ENCODE assay signal across 1 cellular context in the genomic region with DNA sequence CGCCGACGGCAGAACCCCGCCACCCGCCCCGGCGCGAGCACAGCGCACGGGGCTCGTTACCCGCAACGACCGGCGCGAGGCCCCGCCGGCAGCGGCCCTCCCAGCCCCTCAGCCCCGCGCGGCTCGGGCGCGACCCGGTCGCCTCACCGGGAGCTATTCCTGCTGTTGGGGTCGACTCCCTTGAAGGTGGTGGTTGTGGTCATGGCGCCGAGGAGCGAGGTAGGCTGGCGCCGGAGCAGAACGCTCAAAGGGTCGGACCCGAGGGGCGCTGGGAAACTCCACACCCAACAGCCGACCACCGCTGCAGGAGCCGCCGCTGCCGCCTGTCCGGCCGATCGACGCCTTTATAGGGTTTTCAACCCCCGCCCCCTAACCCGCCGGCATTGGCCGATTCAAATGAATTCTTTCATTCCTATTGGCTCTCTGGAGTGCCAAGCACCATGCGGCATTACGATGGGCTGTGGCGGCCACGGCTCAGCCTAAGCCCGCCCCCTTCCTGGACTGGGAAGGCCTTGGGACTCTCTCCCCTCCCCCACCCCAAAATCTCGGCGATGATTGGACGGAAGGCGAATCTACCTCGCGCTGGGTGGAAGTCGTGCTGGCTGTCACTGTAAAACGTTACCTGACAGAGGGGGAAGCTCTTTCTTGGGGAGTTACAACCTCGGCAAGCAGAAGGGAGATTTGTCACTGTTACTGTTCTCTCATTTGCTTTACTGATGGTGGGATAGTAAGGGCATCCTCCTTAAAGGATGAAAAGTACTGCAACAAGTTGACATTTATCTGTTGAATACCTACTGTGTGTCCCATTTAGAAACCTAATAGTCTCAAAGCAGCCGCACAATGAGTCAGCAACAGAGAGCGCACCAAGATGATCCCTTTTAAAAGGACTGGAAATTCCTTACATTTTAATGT.
A peak's percentile ranks its signal among the peaks of the same experiment; 100 is the strongest.
TF ChIP-seq lines count a peak whose summit lies in the region.

Gene JPT1, minus strand, starts transcription at position 318 of the 912 bp plus-strand sequence. Its CDS starts 115 bp downstream, at position 203.

TF ChIP-seq in WTC11, 78 proteins besides CTCF, POLR2A, EP300 and RAD21 (continued from another document and continues in another):
- TF ChIP-seq, protein P1, sequence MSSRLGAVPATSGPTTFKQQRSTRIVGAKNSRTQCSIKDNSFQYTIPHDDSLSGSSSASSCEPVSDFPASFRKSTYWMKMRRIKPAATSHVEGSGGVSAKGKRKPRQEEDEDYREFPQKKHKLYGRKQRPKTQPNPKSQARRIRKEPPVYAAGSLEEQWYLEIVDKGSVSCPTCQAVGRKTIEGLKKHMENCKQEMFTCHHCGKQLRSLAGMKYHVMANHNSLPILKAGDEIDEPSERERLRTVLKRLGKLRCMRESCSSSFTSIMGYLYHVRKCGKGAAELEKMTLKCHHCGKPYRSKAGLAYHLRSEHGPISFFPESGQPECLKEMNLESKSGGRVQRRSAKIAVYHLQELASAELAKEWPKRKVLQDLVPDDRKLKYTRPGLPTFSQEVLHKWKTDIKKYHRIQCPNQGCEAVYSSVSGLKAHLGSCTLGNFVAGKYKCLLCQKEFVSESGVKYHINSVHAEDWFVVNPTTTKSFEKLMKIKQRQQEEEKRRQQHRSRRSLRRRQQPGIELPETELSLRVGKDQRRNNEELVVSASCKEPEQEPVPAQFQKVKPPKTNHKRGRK (CRISPR knock-in tag; IDR thresholded peaks at IDR 0.05; ENCODE audit: borderline replicate concordance): no peak
- no peak for TF ChIP-seq JAZF1 (CRISPR knock-in tag; IDR thresholded peaks at IDR 0.05)
- no peak for TF ChIP-seq PRRX2 (CRISPR knock-in tag; IDR thresholded peaks at IDR 0.05)
- peak; percentile 71; the same call in 1 of the 2 replicates for TF ChIP-seq ESRRA (CRISPR knock-in tag; IDR thresholded peaks at IDR 0.05; ENCODE audit: borderline replicate concordance)
- TF ChIP-seq NR1H2 (CRISPR knock-in tag; IDR thresholded peaks at IDR 0.05): no peak
- 0 out of 2 replicates have a peak, but pooled peaks have one; percentile 20 for TF ChIP-seq ZBTB43 (CRISPR knock-in tag; IDR thresholded peaks at IDR 0.05)
- no peak for TF ChIP-seq ZNF396 (CRISPR knock-in tag; IDR thresholded peaks at IDR 0.05; ENCODE audit: borderline replicate concordance)
- peak; percentile 87; the same call in 1 of the 2 replicates for TF ChIP-seq ZNF416 (CRISPR knock-in tag; IDR thresholded peaks at IDR 0.05)
- TF ChIP-seq, protein P2, sequence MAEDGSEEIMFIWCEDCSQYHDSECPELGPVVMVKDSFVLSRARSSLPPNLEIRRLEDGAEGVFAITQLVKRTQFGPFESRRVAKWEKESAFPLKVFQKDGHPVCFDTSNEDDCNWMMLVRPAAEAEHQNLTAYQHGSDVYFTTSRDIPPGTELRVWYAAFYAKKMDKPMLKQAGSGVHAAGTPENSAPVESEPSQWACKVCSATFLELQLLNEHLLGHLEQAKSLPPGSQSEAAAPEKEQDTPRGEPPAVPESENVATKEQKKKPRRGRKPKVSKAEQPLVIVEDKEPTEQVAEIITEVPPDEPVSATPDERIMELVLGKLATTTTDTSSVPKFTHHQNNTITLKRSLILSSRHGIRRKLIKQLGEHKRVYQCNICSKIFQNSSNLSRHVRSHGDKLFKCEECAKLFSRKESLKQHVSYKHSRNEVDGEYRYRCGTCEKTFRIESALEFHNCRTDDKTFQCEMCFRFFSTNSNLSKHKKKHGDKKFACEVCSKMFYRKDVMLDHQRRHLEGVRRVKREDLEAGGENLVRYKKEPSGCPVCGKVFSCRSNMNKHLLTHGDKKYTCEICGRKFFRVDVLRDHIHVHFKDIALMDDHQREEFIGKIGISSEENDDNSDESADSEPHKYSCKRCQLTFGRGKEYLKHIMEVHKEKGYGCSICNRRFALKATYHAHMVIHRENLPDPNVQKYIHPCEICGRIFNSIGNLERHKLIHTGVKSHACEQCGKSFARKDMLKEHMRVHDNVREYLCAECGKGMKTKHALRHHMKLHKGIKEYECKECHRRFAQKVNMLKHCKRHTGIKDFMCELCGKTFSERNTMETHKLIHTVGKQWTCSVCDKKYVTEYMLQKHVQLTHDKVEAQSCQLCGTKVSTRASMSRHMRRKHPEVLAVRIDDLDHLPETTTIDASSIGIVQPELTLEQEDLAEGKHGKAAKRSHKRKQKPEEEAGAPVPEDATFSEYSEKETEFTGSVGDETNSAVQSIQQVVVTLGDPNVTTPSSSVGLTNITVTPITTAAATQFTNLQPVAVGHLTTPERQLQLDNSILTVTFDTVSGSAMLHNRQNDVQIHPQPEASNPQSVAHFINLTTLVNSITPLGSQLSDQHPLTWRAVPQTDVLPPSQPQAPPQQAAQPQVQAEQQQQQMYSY (CRISPR knock-in tag; IDR thresholded peaks at IDR 0.05): no peak
- TF ChIP-seq ATF3 (CRISPR knock-in tag; conservative IDR thresholded peaks at IDR 0.05): no peak
- TF ChIP-seq ATF1 (CRISPR knock-in tag; IDR thresholded peaks at IDR 0.05): no peak
- no peak for TF ChIP-seq ZNF232 (CRISPR knock-in tag; IDR thresholded peaks at IDR 0.05)
- no peak for TF ChIP-seq IRF2 (CRISPR knock-in tag; IDR thresholded peaks at IDR 0.05; ENCODE audit: borderline replicate concordance, low read depth)
- TF ChIP-seq TCF7 (CRISPR knock-in tag; IDR thresholded peaks at IDR 0.05; ENCODE audit: low read depth): no peak
- no peak for TF ChIP-seq SOX15 (CRISPR knock-in tag; IDR thresholded peaks at IDR 0.05)
- TF ChIP-seq ARID4B (CRISPR knock-in tag; IDR thresholded peaks at IDR 0.05; ENCODE audit: borderline replicate concordance): peak; percentile 80
- peak; percentile 34; the same call in 1 of the 2 replicates for TF ChIP-seq ZNF317 (CRISPR knock-in tag; IDR thresholded peaks at IDR 0.05; ENCODE audit: borderline replicate concordance, low read depth)
- TF ChIP-seq, protein P3, sequence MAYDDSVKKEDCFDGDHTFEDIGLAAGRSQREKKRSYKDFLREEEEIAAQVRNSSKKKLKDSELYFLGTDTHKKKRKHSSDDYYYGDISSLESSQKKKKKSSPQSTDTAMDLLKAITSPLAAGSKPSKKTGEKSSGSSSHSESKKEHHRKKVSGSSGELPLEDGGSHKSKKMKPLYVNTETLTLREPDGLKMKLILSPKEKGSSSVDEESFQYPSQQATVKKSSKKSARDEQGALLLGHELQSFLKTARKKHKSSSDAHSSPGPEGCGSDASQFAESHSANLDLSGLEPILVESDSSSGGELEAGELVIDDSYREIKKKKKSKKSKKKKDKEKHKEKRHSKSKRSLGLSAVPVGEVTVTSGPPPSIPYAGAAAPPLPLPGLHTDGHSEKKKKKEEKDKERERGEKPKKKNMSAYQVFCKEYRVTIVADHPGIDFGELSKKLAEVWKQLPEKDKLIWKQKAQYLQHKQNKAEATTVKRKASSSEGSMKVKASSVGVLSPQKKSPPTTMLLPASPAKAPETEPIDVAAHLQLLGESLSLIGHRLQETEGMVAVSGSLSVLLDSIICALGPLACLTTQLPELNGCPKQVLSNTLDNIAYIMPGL (CRISPR knock-in tag; IDR thresholded peaks at IDR 0.05): peak; percentile 61; the same call in 1 of the 2 replicates
- no peak for TF ChIP-seq AFF4 (CRISPR knock-in tag; IDR thresholded peaks at IDR 0.05; ENCODE audit: borderline replicate concordance)
- TF ChIP-seq CREM (CRISPR knock-in tag; IDR thresholded peaks at IDR 0.05): no peak; the same call in 1 of the 2 replicates
- peak; percentile 30; the same call in 1 of the 2 replicates for TF ChIP-seq JUN (CRISPR knock-in tag; IDR thresholded peaks at IDR 0.05)
- 0 out of 2 replicates have a peak, but pooled peaks have one; percentile 59 for TF ChIP-seq ZNF219 (CRISPR knock-in tag; IDR thresholded peaks at IDR 0.05; ENCODE audit: borderline replicate concordance)
- TF ChIP-seq ETV6 (CRISPR knock-in tag; IDR thresholded peaks at IDR 0.05): peak; percentile 61
- no peak for TF ChIP-seq RELA (CRISPR knock-in tag; IDR thresholded peaks at IDR 0.05; ENCODE audit: borderline replicate concordance)
- TF ChIP-seq, protein P4, sequence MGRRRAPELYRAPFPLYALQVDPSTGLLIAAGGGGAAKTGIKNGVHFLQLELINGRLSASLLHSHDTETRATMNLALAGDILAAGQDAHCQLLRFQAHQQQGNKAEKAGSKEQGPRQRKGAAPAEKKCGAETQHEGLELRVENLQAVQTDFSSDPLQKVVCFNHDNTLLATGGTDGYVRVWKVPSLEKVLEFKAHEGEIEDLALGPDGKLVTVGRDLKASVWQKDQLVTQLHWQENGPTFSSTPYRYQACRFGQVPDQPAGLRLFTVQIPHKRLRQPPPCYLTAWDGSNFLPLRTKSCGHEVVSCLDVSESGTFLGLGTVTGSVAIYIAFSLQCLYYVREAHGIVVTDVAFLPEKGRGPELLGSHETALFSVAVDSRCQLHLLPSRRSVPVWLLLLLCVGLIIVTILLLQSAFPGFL (CRISPR knock-in tag; IDR thresholded peaks at IDR 0.05; ENCODE audit: borderline replicate concordance): peak; percentile 77; the same call in 1 of the 2 replicates
- TF ChIP-seq, protein P5, sequence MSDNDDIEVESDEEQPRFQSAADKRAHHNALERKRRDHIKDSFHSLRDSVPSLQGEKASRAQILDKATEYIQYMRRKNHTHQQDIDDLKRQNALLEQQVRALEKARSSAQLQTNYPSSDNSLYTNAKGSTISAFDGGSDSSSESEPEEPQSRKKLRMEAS (CRISPR knock-in tag; IDR thresholded peaks at IDR 0.05): peak; percentile 58; the same call in 1 of the 2 replicates
